Comparison of ENCODE assay signal across 31 cellular contexts in genomic region chr3:185094691-185095090, GRCh38. TPM values are rescaled to one million over a fixed set of nuclear protein-coding genes. Genes with fewer than 3 reads are reported as not detected.
DNase-seq lines count a peak whose midpoint lies in the region; ATAC-seq, FAIRE-seq and TF ChIP-seq lines count a peak whose summit lies in the region.
"Had no signal": no experiment of that assay in that cellular context is flagged by ENCODE, and none has a peak within 500 bp of the region (broad histone marks: within the 10 kb centered on the region; RNA-seq: fewer than 3 reads in every experiment).

No MANE protein-coding gene starts in this region.

- H4K5ac ChIP-seq in IMR-90 (ENCODE audit: low read depth, low read length): no peak overlapping the region

- no peak overlapping the region for H2BK120ac ChIP-seq in IMR-90 (ENCODE audit: low read depth, low read length)

- H3K9me3 ChIP-seq in IMR-90 (ENCODE audit: control insufficient read depth, insufficient read depth, low read length): no peaks in the 10 kb centered on the region
- no peaks in the 10 kb centered on the region for H3K9me3 ChIP-seq in WERI-Rb-1 (ENCODE audit: severe bottlenecking)
- H3K9me3 ChIP-seq: esophagus squamous epithelium, gastroesophageal sphincter, mucosa of descending colon, upper lobe of left lung had no signal

- H3K4me1 ChIP-seq in IMR-90 (ENCODE audit: control insufficient read depth, insufficient read depth, low read length): no peaks in the 10 kb centered on the region
- H3K4me1 ChIP-seq: esophagus squamous epithelium, upper lobe of left lung had no signal

- ATAC-seq in IMR-90 (ENCODE audit: low read depth): no peak
- no peak for ATAC-seq in GM21526 (IDR thresholded peaks at IDR 0.05; ENCODE audit: low FRiP score, unreplicated experiment)
- ATAC-seq: gastroesophageal sphincter; mucosa of descending colon; PC-3; stimulated activated naive B cell treated with anti-CD40 and anti-IgM and Interleukin-4, amounts not matched to agents 10 μg/mL and 1 μg/mL and 100 μg/mL, for 72 hours had no signal

- no peak overlapping the region for H2AK5ac ChIP-seq in IMR-90 (ENCODE audit: low read depth, low read length)

- H3K79me1 ChIP-seq in IMR-90 (ENCODE audit: low read depth in 1 of 2, low read length in 2 of 2): no peaks in the 10 kb centered on the region

- intact Hi-C loops in IMR-90 (cut with micrococcal nuclease): no loop called here

- DNase-seq in D721Med (ENCODE audit: insufficient read length, low spot score): no peak
- peak; percentile 23 for DNase-seq in IMR-90
- peak; percentile 51 for DNase-seq in WERI-Rb-1
- peak; percentile 39 for DNase-seq in glutamatergic neuron
- DNase-seq in NCI-H187 treated with DMSO at 0.1 percent for 48 hours (lab: John Stamatoyannopoulos, UW): no peak
- DNase-seq in NCI-H774 (lab: John Stamatoyannopoulos, UW): no peak
- DNase-seq in activated CD4-positive, alpha-beta memory T cell treated with anti-CD3 and anti-CD28 coated beads, Interleukin-2, amount 10 ng/mL, durations not matched to agents 7 days and 5 days: no peak
- DNase-seq: activated CD4-positive, alpha-beta memory T cell treated with anti-CD3 and anti-CD28 coated beads for 36 hours; activated CD4-positive, CD25-positive, alpha-beta regulatory T cell treated with anti-CD3 and anti-CD28 coated beads, Interleukin-2, amount 50 U/mL, for 72 hours; activated CD8-positive, alpha-beta memory T cell treated with anti-CD3 and anti-CD28 coated beads, Interleukin-2, amount 50 U/mL, for 4 hours; activated naive CD4-positive, alpha-beta T cell treated with anti-CD3 and anti-CD28 coated beads for 36 hours; COR-L47; DMS79 treated with DMSO at 0.1 percent for 48 hours; esophagus squamous epithelium; MM.1S; mucosa of descending colon; NCI-H1417; NCI-H2029 treated with DMSO at 0.1 percent for 48 hours; NCI-H446; PC-3; stimulated activated naive B cell treated with anti-CD40 and anti-IgM and Interleukin-4, amounts not matched to agents 10 μg/mL and 1 μg/mL and 100 μg/mL, for 72 hours; T-helper 2 cell; upper lobe of left lung had no signal

- H2BK5ac ChIP-seq in IMR-90 (ENCODE audit: low read depth, low read length, poor library complexity, severe bottlenecking): no peak overlapping the region

- H3K23ac ChIP-seq in IMR-90 (ENCODE audit: low read depth, low read length): no peak overlapping the region

- no peak overlapping the region for H3K14ac ChIP-seq in IMR-90 (replicated peaks; ENCODE audit: low read depth, low read length)

- no peak overlapping the region for H3K4ac ChIP-seq in IMR-90 (ENCODE audit: low read depth, low read length)

- in situ Hi-C loops in IMR-90 (cut with MboI; ENCODE audit: low sequenced_read_pairs): no loop called here

- H4K91ac ChIP-seq in IMR-90 (ENCODE audit: insufficient read depth, low read depth, low read length): no peak overlapping the region

- TF ChIP-seq CTCF in D721Med (IDR thresholded peaks at IDR 0.05; ENCODE audit: insufficient read depth, missing control alignments): no peak
- no peak for TF ChIP-seq CTCF in IMR-90 (conservative IDR thresholded peaks at IDR 0.05; ENCODE audit: low read depth, low read length)
- TF ChIP-seq CTCF in WERI-Rb-1 (IDR thresholded peaks at IDR 0.05; ENCODE audit: low read depth, low read length): no peak
- no peak for TF ChIP-seq CTCF in glutamatergic neuron (IDR thresholded peaks at IDR 0.05; ENCODE audit: partially characterized antibody, unreplicated experiment)

- H2BK20ac ChIP-seq in IMR-90 (ENCODE audit: low read depth, low read length): no peak overlapping the region

- no peak for TF ChIP-seq RAD21 in IMR-90 (IDR thresholded peaks at IDR 0.05; ENCODE audit: low read length)

- H4K20me1 ChIP-seq in IMR-90 (ENCODE audit: insufficient read depth, low read length): no peaks in the 10 kb centered on the region

- POLR2A ChIA-PET in IMR-90 (lab: Charles Lee; ENCODE audit: unreplicated experiment): interaction anchor here (0.7 kb wide), 1 partner anchor 28 kb away, joined by 4 read pairs; no protein-coding TSS in a partner anchor
- POLR2A ChIA-PET in activated CD4-positive, alpha-beta memory T cell treated with anti-CD3 and anti-CD28 coated beads, Interleukin-2, amount 10 ng/mL, durations not matched to agents 7 days and 5 days (lab: Charles Lee): no interaction called here

- no peak overlapping the region for H3K4me2 ChIP-seq in IMR-90 (ENCODE audit: low read depth, low read length)
- H3K4me2 ChIP-seq: hepatocyte, KMS-11 had no signal

- H3K4me3 Mint-ChIP-seq in glutamatergic neuron (ENCODE audit: unreplicated experiment): peak overlapping the region; percentile 71
- no peak overlapping the region for H3K4me3 Mint-ChIP-seq in activated CD4-positive, alpha-beta memory T cell treated with anti-CD3 and anti-CD28 coated beads, Interleukin-2, amount 10 ng/mL, durations not matched to agents 7 days and 5 days
- H3K4me3 Mint-ChIP-seq: activated CD4-positive, alpha-beta memory T cell treated with anti-CD3 and anti-CD28 coated beads for 36 hours; activated naive CD4-positive, alpha-beta T cell treated with anti-CD3 and anti-CD28 coated beads for 36 hours; nephron; stimulated activated naive B cell treated with anti-CD40 and anti-IgM and Interleukin-4, amounts not matched to agents 10 μg/mL and 1 μg/mL and 100 μg/mL, for 72 hours had no signal

- H3K27ac Mint-ChIP-seq in glutamatergic neuron (ENCODE audit: unreplicated experiment): peak overlapping the region; percentile 99
- H3K27ac Mint-ChIP-seq in activated CD4-positive, alpha-beta memory T cell treated with anti-CD3 and anti-CD28 coated beads, Interleukin-2, amount 10 ng/mL, durations not matched to agents 7 days and 5 days: no peak overlapping the region
- H3K27ac Mint-ChIP-seq: activated CD4-positive, alpha-beta memory T cell treated with anti-CD3 and anti-CD28 coated beads for 36 hours; activated naive CD4-positive, alpha-beta T cell treated with anti-CD3 and anti-CD28 coated beads for 36 hours; nephron; stimulated activated naive B cell treated with anti-CD40 and anti-IgM and Interleukin-4, amounts not matched to agents 10 μg/mL and 1 μg/mL and 100 μg/mL, for 72 hours had no signal

- WGBS in IMR-90 (ENCODE audit: extremely low coverage in 2 of 2, insufficient read length in 1 of 2), 2 experiments: 6% methylated on average over 2 of the region's 4 CpGs; no CpG with 5 or more reads in 1 of the 2 experiments

- no peak overlapping the region for H3K9ac ChIP-seq in IMR-90 (ENCODE audit: low read depth, low read length)
- H3K9ac ChIP-seq: KMS-11 had no signal

- H3K18ac ChIP-seq in IMR-90 (ENCODE audit: low read depth, low read length): no peak overlapping the region

- CTCF ChIA-PET in IMR-90 (lab: Yijun Ruan, JAX): interaction anchor here (1.2 kb wide), 1 partner anchor 14 kb away, joined by 3 read pairs; no protein-coding TSS in a partner anchor
- CTCF ChIA-PET in activated CD4-positive, alpha-beta memory T cell treated with anti-CD3 and anti-CD28 coated beads, Interleukin-2, amount 10 ng/mL, durations not matched to agents 7 days and 5 days (lab: Charles Lee): no interaction called here

- H3K36me3 Mint-ChIP-seq in glutamatergic neuron (ENCODE audit: unreplicated experiment): peaks cover 8% of the 10 kb centered on the region
- no peaks in the 10 kb centered on the region for H3K36me3 Mint-ChIP-seq in activated CD4-positive, alpha-beta memory T cell treated with anti-CD3 and anti-CD28 coated beads, Interleukin-2, amount 10 ng/mL, durations not matched to agents 7 days and 5 days (ENCODE audit: low read depth)
- H3K36me3 Mint-ChIP-seq: activated CD4-positive, alpha-beta memory T cell treated with anti-CD3 and anti-CD28 coated beads for 36 hours; stimulated activated naive B cell treated with anti-CD40 and anti-IgM and Interleukin-4, amounts not matched to agents 10 μg/mL and 1 μg/mL and 100 μg/mL, for 72 hours had no signal

- H2AK9ac ChIP-seq in IMR-90 (replicated peaks; ENCODE audit: low read depth, low read length, poor library complexity): no peak overlapping the region

- no peak overlapping the region for H4K8ac ChIP-seq in IMR-90 (ENCODE audit: low read depth in 2 of 2, low read length in 2 of 2)

- H2BK15ac ChIP-seq in IMR-90 (ENCODE audit: low read depth, low read length): no peak overlapping the region

- peak; percentile 44 for FAIRE-seq in D721Med (lab: Jason Lieb, UNC)
- FAIRE-seq: H54 had no signal

- no peak overlapping the region for H3K56ac ChIP-seq in IMR-90 (ENCODE audit: extremely low read depth, insufficient read depth, low read length)

- H2AFZ ChIP-seq in IMR-90 (replicated peaks; ENCODE audit: low read length, poor library complexity): no peak overlapping the region
- H2AFZ ChIP-seq: hepatocyte had no signal

- dilution Hi-C loops in IMR-90 (cut with HindIII; ENCODE audit: low sequenced_read_pairs, unreplicated experiment): no loop called here

- H3K4me3 ChIP-seq in IMR-90 (ENCODE audit: insufficient read depth, low read depth, low read length): no peak overlapping the region
- no peak overlapping the region for H3K4me3 ChIP-seq in WERI-Rb-1 (ENCODE audit: low read depth, low read length)
- H3K4me3 ChIP-seq: esophagus squamous epithelium, gastroesophageal sphincter, hepatocyte, mucosa of descending colon, upper lobe of left lung had no signal

- BruUV-seq in IMR-90 (replicated peaks; lab: Mats Ljungman, UMichigan): no TSS peak

- H3K9me3 Mint-ChIP-seq in glutamatergic neuron (ENCODE audit: unreplicated experiment): peaks cover 18% of the 10 kb centered on the region
- H3K9me3 Mint-ChIP-seq in activated CD4-positive, alpha-beta memory T cell treated with anti-CD3 and anti-CD28 coated beads, Interleukin-2, amount 10 ng/mL, durations not matched to agents 7 days and 5 days: no peaks in the 10 kb centered on the region
- H3K9me3 Mint-ChIP-seq: activated CD4-positive, alpha-beta memory T cell treated with anti-CD3 and anti-CD28 coated beads for 36 hours; activated naive CD4-positive, alpha-beta T cell treated with anti-CD3 and anti-CD28 coated beads for 36 hours had no signal

- no peaks in the 10 kb centered on the region for H3K9me1 ChIP-seq in IMR-90 (ENCODE audit: insufficient read depth, low read length)

- peaks cover 51% of the 10 kb centered on the region for H3K4me1 Mint-ChIP-seq in glutamatergic neuron (ENCODE audit: low read depth, unreplicated experiment)
- no peaks in the 10 kb centered on the region for H3K4me1 Mint-ChIP-seq in activated CD4-positive, alpha-beta memory T cell treated with anti-CD3 and anti-CD28 coated beads, Interleukin-2, amount 10 ng/mL, durations not matched to agents 7 days and 5 days
- H3K4me1 Mint-ChIP-seq: stimulated activated naive B cell treated with anti-CD40 and anti-IgM and Interleukin-4, amounts not matched to agents 10 μg/mL and 1 μg/mL and 100 μg/mL, for 72 hours had no signal

- peaks cover 21% of the 10 kb centered on the region for H3K27me3 Mint-ChIP-seq in glutamatergic neuron (ENCODE audit: unreplicated experiment)
- H3K27me3 Mint-ChIP-seq in activated CD4-positive, alpha-beta memory T cell treated with anti-CD3 and anti-CD28 coated beads, Interleukin-2, amount 10 ng/mL, durations not matched to agents 7 days and 5 days: peaks cover 14% of the 10 kb centered on the region

- H3K27ac ChIP-seq in IMR-90 (ENCODE audit: insufficient read depth, low read length): no peak overlapping the region
- peak overlapping the region; percentile 9; the same call in 1 of the 2 replicates for H3K27ac ChIP-seq in WERI-Rb-1
- H3K27ac ChIP-seq: C4-2B, esophagus squamous epithelium, gastroesophageal sphincter, hepatocyte, HL-60, KMS-11, upper lobe of left lung had no signal

- H3K27me3 ChIP-seq in IMR-90 (ENCODE audit: control insufficient read depth, insufficient read depth, low read length) (no peaks in the 10 kb centered on the region; the same call in 1 of the 2 replicates), WERI-Rb-1 (ENCODE audit: insufficient read depth, low read depth, severe bottlenecking) (no peaks in the 10 kb centered on the region)
- H3K27me3 ChIP-seq: esophagus squamous epithelium, gastroesophageal sphincter, hepatocyte, upper lobe of left lung had no signal

- no peak for TF ChIP-seq POLR2A in IMR-90 (IDR thresholded peaks at IDR 0.05; ENCODE audit: low read depth, low read length)

- H3K36me3 ChIP-seq in IMR-90 (ENCODE audit: control insufficient read depth, insufficient read depth, low read length) (no peaks in the 10 kb centered on the region), WERI-Rb-1 (no peaks in the 10 kb centered on the region)
- H3K36me3 ChIP-seq: esophagus squamous epithelium, gastroesophageal sphincter, upper lobe of left lung had no signal

RNA-seq across cellular contexts. Expression of gene C3orf70, which starts 58.2 kb away (rescaled TPM):
- total RNA-seq in IMR-90 (2012; rRNA removed): 1.8 and 2.8 TPM in 2 replicates
- 0.89 and 0.96 TPM in 2 replicates for polyA plus RNA-seq in IMR-90 (2012; rRNA removed)
- 0.35 and 0.63 TPM in 2 replicates for polyA plus RNA-seq in IMR-90 (2012; cell fraction: cytosol; rRNA removed)
- 0.28 and 0.45 TPM in 2 replicates for polyA plus RNA-seq in IMR-90 (2012; cell fraction: nucleus; rRNA removed; ENCODE audit: low replicate concordance)
- 44.5 TPM for total RNA-seq in glutamatergic neuron (ENCODE audit: unreplicated experiment)
- total RNA-seq in activated CD4-positive, alpha-beta memory T cell treated with anti-CD3 and anti-CD28 coated beads, Interleukin-2, amount 10 ng/mL, durations not matched to agents 7 days and 5 days: under 1 TPM in 1 of 2 experiments, not detected in 1; 0.03 TPM
- total RNA-seq: activated CD4-positive, alpha-beta memory T cell treated with anti-CD3 and anti-CD28 coated beads for 36 hours; activated naive CD4-positive, alpha-beta T cell treated with anti-CD3 and anti-CD28 coated beads for 36 hours; PC-3 had no signal

Comparison
In these comparisons a context has a peak if more than half of its experiments do, and no peak if none do; other contexts are left out.
1. DNase-seq: peak in IMR-90 (single experiment), WERI-Rb-1 (single experiment) and glutamatergic neuron (single experiment); none in D721Med (single experiment), NCI-H187 treated with DMSO at 0.1 percent for 48 hours (single experiment), NCI-H774 (single experiment) and activated CD4-positive, alpha-beta memory T cell treated with anti-CD3 and anti-CD28 coated beads, Interleukin-2, amount 10 ng/mL, durations not matched to agents 7 days and 5 days (single experiment).
2. RNA of gene C3orf70, which starts 58.2 kb away (total RNA-seq): 44.5 TPM in glutamatergic neuron (single experiment); 1.8 to 2.8 TPM in IMR-90 and 0.03 TPM in activated CD4-positive, alpha-beta memory T cell treated with anti-CD3 and anti-CD28 coated beads, Interleukin-2, amount 10 ng/mL, durations not matched to agents 7 days and 5 days; every median in the first group is over 10 times any median in the second.